8 cellular contexts compared by ENCODE assay signal in genomic region chr7:4973728-4974198, GRCh38. TPM values are rescaled to one million over a fixed set of nuclear protein-coding genes. Genes with fewer than 3 reads are reported as not detected.
DNase-seq lines count a peak whose midpoint lies in the region; ATAC-seq and TF ChIP-seq lines count a peak whose summit lies in the region.

No MANE protein-coding gene starts in this region.

- H3K36me3 Mint-ChIP-seq in endothelial cell (ENCODE audit: low read depth, unreplicated experiment) (peaks cover 14% of the 10 kb centered on the region), mesothelial cell of epicardium (peaks cover 22% of the 10 kb centered on the region)

- peak; percentile 93 for DNase-seq in D341Med (ENCODE audit: low spot score)
- peak; percentile 99 for DNase-seq in HT-29 (ENCODE audit: low spot score)
- DNase-seq in NOMO-1 treated with dmso at 0.1 percent for 144 hours (lab: John Stamatoyannopoulos, UW; ENCODE audit: unreplicated experiment) = peak; percentile 92
- DNase-seq in activated CD8-positive, alpha-beta memory T cell treated with anti-CD3 and anti-CD28 coated beads, Interleukin-2, amount 50 U/mL, for 4 hours = peak; percentile 92
- peak; percentile 98 for DNase-seq in endothelial cell (ENCODE audit: low spot score)
- peak; percentile 87 to 95 for DNase-seq in mesothelial cell of epicardium (ENCODE audit: low spot score in 2 of 2, unreplicated experiment in 2 of 2)
- DNase-seq in stimulated activated CD8-positive, alpha-beta memory T cell treated with anti-CD3 and anti-CD28 coated beads, Interleukin-15, amount 100 ng/mL, for 4 hours (ENCODE audit: low read depth in 2 of 2) = peak; percentile 81 to 83

- peak overlapping the region; percentile 74 for H3K27ac Mint-ChIP-seq in endothelial cell (ENCODE audit: unreplicated experiment)
- H3K27ac Mint-ChIP-seq in mesothelial cell of epicardium = peak overlapping the region; percentile 98

- H3K4me1 Mint-ChIP-seq in endothelial cell (ENCODE audit: unreplicated experiment) = peaks cover 5% of the 10 kb centered on the region
- peaks cover 8% of the 10 kb centered on the region for H3K4me1 Mint-ChIP-seq in mesothelial cell of epicardium

- TF ChIP-seq CTCF in endothelial cell (IDR thresholded peaks at IDR 0.05; ENCODE audit: unreplicated experiment) = peak; percentile 90
- peak; percentile 68 for TF ChIP-seq CTCF in mesothelial cell of epicardium (IDR thresholded peaks at IDR 0.05; ENCODE audit: unreplicated experiment)

- H3K9me3 Mint-ChIP-seq in endothelial cell (ENCODE audit: unreplicated experiment) (no peaks in the 10 kb centered on the region), mesothelial cell of epicardium (no peaks in the 10 kb centered on the region)

- peak overlapping the region; percentile 94 for H3K4me3 Mint-ChIP-seq in endothelial cell (ENCODE audit: unreplicated experiment)
- peak overlapping the region; percentile 97 for H3K4me3 Mint-ChIP-seq in mesothelial cell of epicardium

- ATAC-seq in GM21360 (IDR thresholded peaks at IDR 0.05; ENCODE audit: unreplicated experiment) = peak; percentile 96

- H3K27me3 Mint-ChIP-seq in endothelial cell (ENCODE audit: unreplicated experiment) (peaks cover 6% of the 10 kb centered on the region), mesothelial cell of epicardium (ENCODE audit: low read depth) (no peaks in the 10 kb centered on the region)

RNA-seq across cellular contexts. Expression of gene MMD2, which starts 14.8 kb away (rescaled TPM):
- total RNA-seq in HT-29 (2014; rRNA removed; shearing (Covaris generic)) = not detected in 2 replicates
- total RNA-seq in endothelial cell (ENCODE audit: unreplicated experiment) = not detected
- not detected in 3 replicates for total RNA-seq in mesothelial cell of epicardium

Comparison
In these comparisons a context has a peak if more than half of its experiments do, and no peak if none do; other contexts are left out.
1. Peak in every context shown above with its lines: DNase-seq and ATAC-seq.